In genomic region chr22:22106855-22107254, GRCh38 we compare ENCODE assay signal across 24 cellular contexts.
"Had no signal": no experiment of that assay in that cellular context is flagged by ENCODE, and none has a peak within 500 bp of the region (broad histone marks: within the 10 kb centered on the region; RNA-seq: fewer than 3 reads in every experiment).

No MANE protein-coding gene starts in this region.

- H3K4me1 ChIP-seq: colonic mucosa, esophagus squamous epithelium, gastrocnemius medialis, lower lobe of right lung had no signal

- H3K4me3 Mint-ChIP-seq: dendritic cell treated with granulocyte-macrophage colony-stimulating factor and Interleukin-4, amounts not matched to agents 40 ng/mL and 50 ng/mL, for 4 days; effector memory CD8-positive, alpha-beta T cell; endodermal cell had no signal

- DNase-seq: colonic mucosa; cortex of kidney; effector CD8-positive, alpha-beta T cell; effector memory CD8-positive, alpha-beta T cell; endodermal cell; esophagus squamous epithelium; foreskin fibroblast; foreskin melanocyte; gastrocnemius medialis; glutamatergic neuron; head of caudate nucleus; heart right ventricle; hippocampal formation; left cardiac atrium; left lung; left ventricle myocardium superior; lower lobe of right lung; mesendoderm; midbrain had no signal

- H3K36me3 ChIP-seq: colonic mucosa, esophagus squamous epithelium, gastrocnemius medialis, heart right ventricle, left lung, lower lobe of right lung had no signal

- ATAC-seq: effector memory CD8-positive, alpha-beta T cell; gastrocnemius medialis; heart right ventricle; left cardiac atrium; left lung; left ventricle myocardium superior; lower lobe of right lung had no signal

- H3K9me3 Mint-ChIP-seq: dendritic cell treated with granulocyte-macrophage colony-stimulating factor and Interleukin-4, amounts not matched to agents 40 ng/mL and 50 ng/mL, for 4 days; effector memory CD8-positive, alpha-beta T cell; endodermal cell had no signal

- H3K27me3 ChIP-seq: colonic mucosa, gastrocnemius medialis had no signal

- H3K9me3 ChIP-seq: colonic mucosa, esophagus squamous epithelium, gastrocnemius medialis, heart right ventricle, left lung, lower lobe of right lung had no signal

- FAIRE-seq: endometrium, endothelial cell of umbilical vein, islet of Langerhans, keratinocyte had no signal

- H3K4me3 ChIP-seq: colonic mucosa, esophagus squamous epithelium, gastrocnemius medialis, heart right ventricle, left lung, lower lobe of right lung had no signal

- H3K27me3 Mint-ChIP-seq: dendritic cell treated with granulocyte-macrophage colony-stimulating factor and Interleukin-4, amounts not matched to agents 40 ng/mL and 50 ng/mL, for 4 days had no signal

- H3K27ac Mint-ChIP-seq: dendritic cell treated with granulocyte-macrophage colony-stimulating factor and Interleukin-4, amounts not matched to agents 40 ng/mL and 50 ng/mL, for 4 days; effector memory CD8-positive, alpha-beta T cell; endodermal cell had no signal

- H3K27ac ChIP-seq: colonic mucosa, esophagus squamous epithelium, gastrocnemius medialis, heart right ventricle, left lung, lower lobe of right lung had no signal
